11 cellular contexts compared by ENCODE assay signal in genomic region chr6:125931733-125932450, GRCh38. TPM values are rescaled to one million over a fixed set of nuclear protein-coding genes. Genes with fewer than 3 reads are reported as not detected.
DNase-seq lines count a peak whose midpoint lies in the region; ATAC-seq and TF ChIP-seq lines count a peak whose summit lies in the region.
"Had no signal": no experiment of that assay in that cellular context is flagged by ENCODE, and none has a peak within 500 bp of the region (broad histone marks: within the 10 kb centered on the region; RNA-seq: fewer than 3 reads in every experiment).

No MANE protein-coding gene starts in this region.

- H4K20me1 ChIP-seq in Karpas-422 (ENCODE audit: insufficient read depth, low read depth, low read length) = no peaks in the 10 kb centered on the region

- TF ChIP-seq CTCF in mucosa of descending colon (IDR thresholded peaks at IDR 0.05) (no peak), coronary artery (IDR thresholded peaks at IDR 0.05) (no peak)

- no peak overlapping the region for H2AFZ ChIP-seq in Karpas-422 (ENCODE audit: low read length)

- ATAC-seq in GM18520 (IDR thresholded peaks at IDR 0.05; ENCODE audit: unreplicated experiment) (peak; percentile 75), GM21528 (IDR thresholded peaks at IDR 0.05; ENCODE audit: low FRiP score, unreplicated experiment) (peak; percentile 60), HG03520 (IDR thresholded peaks at IDR 0.05; ENCODE audit: unreplicated experiment) (peak; percentile 70), mucosa of descending colon (peak; percentile 15), GM21526 (IDR thresholded peaks at IDR 0.05; ENCODE audit: low FRiP score, unreplicated experiment) (no peak)
- ATAC-seq: SK-N-SH treated with all-trans-retinoic acid at 6 μM for 48 hours had no signal

- H3K9ac ChIP-seq in Karpas-422 (ENCODE audit: low read length) = no peak overlapping the region

- H3K4me1 ChIP-seq in mucosa of descending colon (ENCODE audit: low read depth) = no peaks in the 10 kb centered on the region
- H3K4me1 ChIP-seq in Karpas-422 (ENCODE audit: low read length) = no peaks in the 10 kb centered on the region

- H3K36me3 ChIP-seq in mucosa of descending colon (ENCODE audit: low read depth) = no peaks in the 10 kb centered on the region
- H3K36me3 ChIP-seq in Karpas-422 (ENCODE audit: insufficient read depth, low read length) = peaks cover 19% of the 10 kb centered on the region; the same call in 1 of the 2 replicates

- H3K9me3 ChIP-seq in mucosa of descending colon (no peaks in the 10 kb centered on the region), Karpas-422 (ENCODE audit: low read length) (no peaks in the 10 kb centered on the region)

- intact Hi-C loops in mucosa of descending colon (cut with DNase I, micrococcal nuclease) = no loop called here

- H3K79me2 ChIP-seq in Karpas-422 (ENCODE audit: low read length) = no peaks in the 10 kb centered on the region

- DNase-seq in mucosa of descending colon (no peak), Karpas-422 (no peak), coronary artery (ENCODE audit: low spot score) (no peak), occipital lobe (lab: John Stamatoyannopoulos, UW) (no peak)
- DNase-seq: NCI-H524 had no signal

- no peaks in the 10 kb centered on the region for H3K9me2 ChIP-seq in Karpas-422 (replicated peaks; ENCODE audit: insufficient read depth, low read length)

- H3K27ac ChIP-seq in Karpas-422 (ENCODE audit: low read length) (no peak overlapping the region), coronary artery (no peak overlapping the region)
- H3K27ac ChIP-seq: cardiac muscle cell had no signal

- H3K4me2 ChIP-seq in Karpas-422 (ENCODE audit: low read depth, low read length, poor library complexity, severe bottlenecking) = no peak overlapping the region

- no peaks in the 10 kb centered on the region for H3K27me3 ChIP-seq in Karpas-422 (ENCODE audit: low read length)
- H3K27me3 ChIP-seq: cardiac muscle cell had no signal

- H3K4me3 ChIP-seq in mucosa of descending colon (no peak overlapping the region), Karpas-422 (ENCODE audit: low read length) (no peak overlapping the region), coronary artery (no peak overlapping the region)
- H3K4me3 ChIP-seq: cardiac muscle cell had no signal

RNA-seq across cellular contexts. Expression of gene HINT3, which starts 24.7 kb away (rescaled TPM):
- total RNA-seq in mucosa of descending colon = 10 to 100 TPM; 23.2 to 32.9 (median 23.2) TPM
- 16.5 and 22.0 TPM in 2 replicates for total RNA-seq in Karpas-422 (2014; rRNA removed; shearing (Covaris generic); ENCODE audit: low replicate concordance)
- total RNA-seq in occipital lobe = 81.1 TPM

RNA-seq across cellular contexts. Expression of gene TRMT11, which starts 54.4 kb away (rescaled TPM):
- total RNA-seq in mucosa of descending colon (10 to 100 TPM; 20.7 to 22.7 (median 21.5) TPM), occipital lobe (39.5 TPM)
- total RNA-seq in Karpas-422 (2014; rRNA removed; shearing (Covaris generic); ENCODE audit: low replicate concordance) = 70.6 and 140 TPM in 2 replicates
